In the genomic region with DNA sequence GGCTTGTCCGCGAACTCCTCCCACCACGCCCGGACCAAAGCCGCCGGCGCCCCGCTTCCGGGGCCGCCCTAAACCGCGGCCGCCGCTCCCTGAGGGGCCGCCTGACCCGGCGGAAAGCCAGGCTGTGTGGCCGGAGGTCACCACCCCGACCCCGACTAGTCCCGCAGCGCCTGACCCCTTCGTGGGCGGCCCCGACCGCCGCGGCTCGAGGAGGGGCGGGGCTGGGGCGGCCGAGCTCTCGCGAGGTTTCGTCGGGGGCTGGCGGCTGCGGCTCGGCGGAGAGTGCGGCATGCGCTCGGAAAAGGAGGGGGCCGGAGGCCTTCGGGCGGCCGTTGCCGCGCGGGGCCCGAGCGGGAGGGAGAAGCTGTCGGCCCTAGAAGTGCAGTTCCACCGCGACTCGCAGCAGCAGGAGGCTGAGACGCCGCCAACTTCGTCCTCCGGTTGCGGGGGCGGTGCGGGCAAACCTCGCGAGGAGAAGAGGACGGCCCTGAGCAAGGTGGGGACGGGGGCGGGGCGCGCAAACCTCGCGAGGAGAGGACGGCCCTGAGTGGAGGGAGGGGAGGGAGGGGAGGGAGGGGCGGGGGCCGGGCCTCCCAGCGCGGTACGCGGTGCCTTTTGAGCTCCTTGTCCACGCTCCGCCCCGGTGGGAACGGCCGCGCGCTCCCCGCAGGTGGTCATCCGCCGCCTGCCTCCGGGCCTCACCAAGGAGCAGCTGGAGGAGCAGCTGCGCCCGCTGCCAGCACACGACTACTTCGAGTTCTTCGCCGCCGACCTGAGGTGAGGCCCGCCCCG, we compare ENCODE assay signal across 1 cellular context.
A peak's percentile ranks its signal among the peaks of the same experiment; 100 is the strongest.
TF ChIP-seq lines count a peak whose summit lies in the region.

A gene with protein sequence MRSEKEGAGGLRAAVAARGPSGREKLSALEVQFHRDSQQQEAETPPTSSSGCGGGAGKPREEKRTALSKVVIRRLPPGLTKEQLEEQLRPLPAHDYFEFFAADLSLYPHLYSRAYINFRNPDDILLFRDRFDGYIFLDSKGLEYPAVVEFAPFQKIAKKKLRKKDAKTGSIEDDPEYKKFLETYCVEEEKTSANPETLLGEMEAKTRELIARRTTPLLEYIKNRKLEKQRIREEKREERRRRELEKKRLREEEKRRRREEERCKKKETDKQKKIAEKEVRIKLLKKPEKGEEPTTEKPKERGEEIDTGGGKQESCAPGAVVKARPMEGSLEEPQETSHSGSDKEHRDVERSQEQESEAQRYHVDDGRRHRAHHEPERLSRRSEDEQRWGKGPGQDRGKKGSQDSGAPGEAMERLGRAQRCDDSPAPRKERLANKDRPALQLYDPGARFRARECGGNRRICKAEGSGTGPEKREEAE (plus strand): TSS at position 251 of the 792 bp plus-strand sequence. CDS start 39 bp downstream, at position 290.

TF ChIP-seq in K562, 482 proteins besides CTCF, POLR2A, EP300 and RAD21 (continued from another document and continues in another):
- TF ChIP-seq, protein P1, sequence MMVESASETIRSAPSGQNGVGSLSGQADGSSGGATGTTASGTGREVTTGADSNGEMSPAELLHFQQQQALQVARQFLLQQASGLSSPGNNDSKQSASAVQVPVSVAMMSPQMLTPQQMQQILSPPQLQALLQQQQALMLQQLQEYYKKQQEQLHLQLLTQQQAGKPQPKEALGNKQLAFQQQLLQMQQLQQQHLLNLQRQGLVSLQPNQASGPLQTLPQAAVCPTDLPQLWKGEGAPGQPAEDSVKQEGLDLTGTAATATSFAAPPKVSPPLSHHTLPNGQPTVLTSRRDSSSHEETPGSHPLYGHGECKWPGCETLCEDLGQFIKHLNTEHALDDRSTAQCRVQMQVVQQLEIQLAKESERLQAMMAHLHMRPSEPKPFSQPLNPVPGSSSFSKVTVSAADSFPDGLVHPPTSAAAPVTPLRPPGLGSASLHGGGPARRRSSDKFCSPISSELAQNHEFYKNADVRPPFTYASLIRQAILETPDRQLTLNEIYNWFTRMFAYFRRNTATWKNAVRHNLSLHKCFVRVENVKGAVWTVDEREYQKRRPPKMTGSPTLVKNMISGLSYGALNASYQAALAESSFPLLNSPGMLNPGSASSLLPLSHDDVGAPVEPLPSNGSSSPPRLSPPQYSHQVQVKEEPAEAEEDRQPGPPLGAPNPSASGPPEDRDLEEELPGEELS (CRISPR knock-in tag; IDR thresholded peaks at IDR 0.05; ENCODE audit: borderline replicate concordance), result no peak
- TF ChIP-seq CBFA2T3 (IDR thresholded peaks at IDR 0.05) (peak; percentile 61), MAFK (IDR thresholded peaks at IDR 0.05; ENCODE audit: low read length) (no peak), GTF2E2 (tag; IDR thresholded peaks at IDR 0.05) (no peak), ZEB2 (IDR thresholded peaks at IDR 0.05) (no peak), HEY1 (CRISPR knock-in tag; IDR thresholded peaks at IDR 0.05; ENCODE audit: borderline replicate concordance) (no peak), ZFP30 (CRISPR knock-in tag; IDR thresholded peaks at IDR 0.05; ENCODE audit: borderline replicate concordance) (no peak), ZKSCAN1 (IDR thresholded peaks at IDR 0.05; ENCODE audit: low read depth, low read length) (no peak), ZSCAN29 (IDR thresholded peaks at IDR 0.05) (no peak), SIN3B (IDR thresholded peaks at IDR 0.05; ENCODE audit: low read depth) (peak; percentile 60; the same call in 1 of the 2 replicates), EZH2 (IDR thresholded peaks at IDR 0.05; ENCODE audit: borderline replicate concordance, low read depth, low read length) (no peak), NFRKB (IDR thresholded peaks at IDR 0.05; ENCODE audit: low read depth) (no peak), CREM (IDR thresholded peaks at IDR 0.05; ENCODE audit: low read depth) (peak; percentile 9; the same call in 1 of the 2 replicates), MTA2 (IDR thresholded peaks at IDR 0.05; ENCODE audit: low read depth) (no peak), KLF13 (tag; IDR thresholded peaks at IDR 0.05; ENCODE audit: borderline replicate concordance, low read depth) (no peak), KAT2B (IDR thresholded peaks at IDR 0.05; ENCODE audit: low read depth, low read length) (no peak), NFIX (CRISPR knock-in tag; IDR thresholded peaks at IDR 0.05; ENCODE audit: low read depth) (no peak), SMAD2 (IDR thresholded peaks at IDR 0.05; ENCODE audit: low read depth, low read length) (no peak), MAFF (IDR thresholded peaks at IDR 0.05; ENCODE audit: low read length) (no peak), HMGN3 (IDR thresholded peaks at IDR 0.05; ENCODE audit: borderline replicate concordance, extremely low read depth, insufficient read length, low read depth, low read length) (peak; percentile 98), ZNF644 (tag; IDR thresholded peaks at IDR 0.05; ENCODE audit: low read depth) (no peak), ATF1 (CRISPR knock-in tag; IDR thresholded peaks at IDR 0.05) (no peak), ATF1 (tag; IDR thresholded peaks at IDR 0.05) (peak; percentile 2; the same call in 1 of the 2 replicates), NBN (IDR thresholded peaks at IDR 0.05; ENCODE audit: low read depth) (no peak; the same call in 1 of the 2 replicates), MEF2D (tag; conservative IDR thresholded peaks at IDR 0.05; ENCODE audit: low read depth) (no peak), POLR2AphosphoS5 (IDR thresholded peaks at IDR 0.05; ENCODE audit: control insufficient read depth, insufficient read depth, low read depth, low read length) (0 out of 2 replicates have a peak, but pooled peaks have one; percentile 27), TRIM24 (IDR thresholded peaks at IDR 0.05) (no peak), NFIC (IDR thresholded peaks at IDR 0.05) (peak; percentile 43), HCFC1 (IDR thresholded peaks at IDR 0.05; ENCODE audit: low read depth, low read length) (peak; percentile 26; the same call in 1 of the 2 replicates), FUS (optimal IDR thresholded peaks at IDR 0.05; ENCODE audit: low read depth, low read length) (peak; percentile 75), GATAD2A (IDR thresholded peaks at IDR 0.05) (no peak), ZNF780A (CRISPR knock-in tag; IDR thresholded peaks at IDR 0.05) (no peak), SMAD3 (CRISPR knock-in tag; conservative IDR thresholded peaks at IDR 0.05) (no peak), NCOA1 (IDR thresholded peaks at IDR 0.05; ENCODE audit: low read depth) (no peak), MTA3 (IDR thresholded peaks at IDR 0.05; ENCODE audit: borderline replicate concordance) (peak; percentile 42; the same call in 1 of the 2 replicates), BMI1 (IDR thresholded peaks at IDR 0.05; ENCODE audit: low read length) (no peak), MCM7 (IDR thresholded peaks at IDR 0.05) (no peak), HNRNPLL (IDR thresholded peaks at IDR 0.05; ENCODE audit: low read depth, low read length, poor library complexity, severe bottlenecking) (peak; percentile 60), RBM17 (IDR thresholded peaks at IDR 0.05; ENCODE audit: borderline replicate concordance, low read depth, low read length) (no peak), NCOA6 (IDR thresholded peaks at IDR 0.05) (no peak), NONO (IDR thresholded peaks at IDR 0.05; ENCODE audit: low read depth in 2 of 2, low read length in 1 of 2) (peak in 1 of 2 experiments; percentile 87; a peak in 2 of 4 replicates)
- TF ChIP-seq, protein P2, sequence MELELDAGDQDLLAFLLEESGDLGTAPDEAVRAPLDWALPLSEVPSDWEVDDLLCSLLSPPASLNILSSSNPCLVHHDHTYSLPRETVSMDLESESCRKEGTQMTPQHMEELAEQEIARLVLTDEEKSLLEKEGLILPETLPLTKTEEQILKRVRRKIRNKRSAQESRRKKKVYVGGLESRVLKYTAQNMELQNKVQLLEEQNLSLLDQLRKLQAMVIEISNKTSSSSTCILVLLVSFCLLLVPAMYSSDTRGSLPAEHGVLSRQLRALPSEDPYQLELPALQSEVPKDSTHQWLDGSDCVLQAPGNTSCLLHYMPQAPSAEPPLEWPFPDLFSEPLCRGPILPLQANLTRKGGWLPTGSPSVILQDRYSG (tag; conservative IDR thresholded peaks at IDR 0.05; ENCODE audit: low read depth), result no peak
- TF ChIP-seq, protein P3, sequence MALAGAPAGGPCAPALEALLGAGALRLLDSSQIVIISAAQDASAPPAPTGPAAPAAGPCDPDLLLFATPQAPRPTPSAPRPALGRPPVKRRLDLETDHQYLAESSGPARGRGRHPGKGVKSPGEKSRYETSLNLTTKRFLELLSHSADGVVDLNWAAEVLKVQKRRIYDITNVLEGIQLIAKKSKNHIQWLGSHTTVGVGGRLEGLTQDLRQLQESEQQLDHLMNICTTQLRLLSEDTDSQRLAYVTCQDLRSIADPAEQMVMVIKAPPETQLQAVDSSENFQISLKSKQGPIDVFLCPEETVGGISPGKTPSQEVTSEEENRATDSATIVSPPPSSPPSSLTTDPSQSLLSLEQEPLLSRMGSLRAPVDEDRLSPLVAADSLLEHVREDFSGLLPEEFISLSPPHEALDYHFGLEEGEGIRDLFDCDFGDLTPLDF (CRISPR knock-in tag; IDR thresholded peaks at IDR 0.05), result no peak
- TF ChIP-seq, protein P4, sequence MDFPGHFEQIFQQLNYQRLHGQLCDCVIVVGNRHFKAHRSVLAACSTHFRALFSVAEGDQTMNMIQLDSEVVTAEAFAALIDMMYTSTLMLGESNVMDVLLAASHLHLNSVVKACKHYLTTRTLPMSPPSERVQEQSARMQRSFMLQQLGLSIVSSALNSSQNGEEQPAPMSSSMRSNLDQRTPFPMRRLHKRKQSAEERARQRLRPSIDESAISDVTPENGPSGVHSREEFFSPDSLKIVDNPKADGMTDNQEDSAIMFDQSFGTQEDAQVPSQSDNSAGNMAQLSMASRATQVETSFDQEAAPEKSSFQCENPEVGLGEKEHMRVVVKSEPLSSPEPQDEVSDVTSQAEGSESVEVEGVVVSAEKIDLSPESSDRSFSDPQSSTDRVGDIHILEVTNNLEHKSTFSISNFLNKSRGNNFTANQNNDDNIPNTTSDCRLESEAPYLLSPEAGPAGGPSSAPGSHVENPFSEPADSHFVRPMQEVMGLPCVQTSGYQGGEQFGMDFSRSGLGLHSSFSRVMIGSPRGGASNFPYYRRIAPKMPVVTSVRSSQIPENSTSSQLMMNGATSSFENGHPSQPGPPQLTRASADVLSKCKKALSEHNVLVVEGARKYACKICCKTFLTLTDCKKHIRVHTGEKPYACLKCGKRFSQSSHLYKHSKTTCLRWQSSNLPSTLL (IDR thresholded peaks at IDR 0.05), result no peak
- TF ChIP-seq, protein P5, sequence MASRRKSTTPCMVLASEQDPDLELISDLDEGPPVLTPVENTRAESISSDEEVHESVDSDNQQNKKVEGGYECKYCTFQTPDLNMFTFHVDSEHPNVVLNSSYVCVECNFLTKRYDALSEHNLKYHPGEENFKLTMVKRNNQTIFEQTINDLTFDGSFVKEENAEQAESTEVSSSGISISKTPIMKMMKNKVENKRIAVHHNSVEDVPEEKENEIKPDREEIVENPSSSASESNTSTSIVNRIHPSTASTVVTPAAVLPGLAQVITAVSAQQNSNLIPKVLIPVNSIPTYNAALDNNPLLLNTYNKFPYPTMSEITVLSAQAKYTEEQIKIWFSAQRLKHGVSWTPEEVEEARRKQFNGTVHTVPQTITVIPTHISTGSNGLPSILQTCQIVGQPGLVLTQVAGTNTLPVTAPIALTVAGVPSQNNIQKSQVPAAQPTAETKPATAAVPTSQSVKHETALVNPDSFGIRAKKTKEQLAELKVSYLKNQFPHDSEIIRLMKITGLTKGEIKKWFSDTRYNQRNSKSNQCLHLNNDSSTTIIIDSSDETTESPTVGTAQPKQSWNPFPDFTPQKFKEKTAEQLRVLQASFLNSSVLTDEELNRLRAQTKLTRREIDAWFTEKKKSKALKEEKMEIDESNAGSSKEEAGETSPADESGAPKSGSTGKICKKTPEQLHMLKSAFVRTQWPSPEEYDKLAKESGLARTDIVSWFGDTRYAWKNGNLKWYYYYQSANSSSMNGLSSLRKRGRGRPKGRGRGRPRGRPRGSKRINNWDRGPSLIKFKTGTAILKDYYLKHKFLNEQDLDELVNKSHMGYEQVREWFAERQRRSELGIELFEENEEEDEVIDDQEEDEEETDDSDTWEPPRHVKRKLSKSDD (conservative IDR thresholded peaks at IDR 0.05; ENCODE audit: low read length), result no peak
- TF ChIP-seq, protein P6, sequence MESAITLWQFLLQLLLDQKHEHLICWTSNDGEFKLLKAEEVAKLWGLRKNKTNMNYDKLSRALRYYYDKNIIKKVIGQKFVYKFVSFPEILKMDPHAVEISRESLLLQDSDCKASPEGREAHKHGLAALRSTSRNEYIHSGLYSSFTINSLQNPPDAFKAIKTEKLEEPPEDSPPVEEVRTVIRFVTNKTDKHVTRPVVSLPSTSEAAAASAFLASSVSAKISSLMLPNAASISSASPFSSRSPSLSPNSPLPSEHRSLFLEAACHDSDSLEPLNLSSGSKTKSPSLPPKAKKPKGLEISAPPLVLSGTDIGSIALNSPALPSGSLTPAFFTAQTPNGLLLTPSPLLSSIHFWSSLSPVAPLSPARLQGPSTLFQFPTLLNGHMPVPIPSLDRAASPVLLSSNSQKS (CRISPR knock-in tag; IDR thresholded peaks at IDR 0.05), result no peak
- TF ChIP-seq, protein P7, sequence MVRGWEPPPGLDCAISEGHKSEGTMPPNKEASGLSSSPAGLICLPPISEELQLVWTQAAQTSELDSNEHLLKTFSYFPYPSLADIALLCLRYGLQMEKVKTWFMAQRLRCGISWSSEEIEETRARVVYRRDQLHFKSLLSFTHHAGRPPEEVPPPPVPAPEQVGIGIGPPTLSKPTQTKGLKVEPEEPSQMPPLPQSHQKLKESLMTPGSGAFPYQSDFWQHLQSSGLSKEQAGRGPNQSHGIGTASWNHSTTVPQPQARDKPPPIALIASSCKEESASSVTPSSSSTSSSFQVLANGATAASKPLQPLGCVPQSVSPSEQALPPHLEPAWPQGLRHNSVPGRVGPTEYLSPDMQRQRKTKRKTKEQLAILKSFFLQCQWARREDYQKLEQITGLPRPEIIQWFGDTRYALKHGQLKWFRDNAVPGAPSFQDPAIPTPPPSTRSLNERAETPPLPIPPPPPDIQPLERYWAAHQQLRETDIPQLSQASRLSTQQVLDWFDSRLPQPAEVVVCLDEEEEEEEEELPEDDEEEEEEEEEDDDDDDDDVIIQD (CRISPR knock-in tag; IDR thresholded peaks at IDR 0.05), result no peak
- TF ChIP-seq, protein P8, sequence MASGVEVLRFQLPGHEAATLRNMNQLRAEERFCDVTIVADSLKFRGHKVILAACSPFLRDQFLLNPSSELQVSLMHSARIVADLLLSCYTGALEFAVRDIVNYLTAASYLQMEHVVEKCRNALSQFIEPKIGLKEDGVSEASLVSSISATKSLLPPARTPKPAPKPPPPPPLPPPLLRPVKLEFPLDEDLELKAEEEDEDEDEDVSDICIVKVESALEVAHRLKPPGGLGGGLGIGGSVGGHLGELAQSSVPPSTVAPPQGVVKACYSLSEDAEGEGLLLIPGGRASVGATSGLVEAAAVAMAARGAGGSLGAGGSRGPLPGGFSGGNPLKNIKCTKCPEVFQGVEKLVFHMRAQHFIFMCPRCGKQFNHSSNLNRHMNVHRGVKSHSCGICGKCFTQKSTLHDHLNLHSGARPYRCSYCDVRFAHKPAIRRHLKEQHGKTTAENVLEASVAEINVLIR (CRISPR knock-in tag; IDR thresholded peaks at IDR 0.05), result no peak
